ENCODE assay signal across 1 cellular context in genomic region chr9:133133680-133134418, GRCh38.
TF ChIP-seq lines count a peak whose summit lies in the region.

No MANE protein-coding gene starts in this region.

TF ChIP-seq in GM12878, 131 proteins besides CTCF, POLR2A, EP300 and RAD21 (continued from another document and continues in another):
- TF ChIP-seq REST (IDR thresholded peaks at IDR 0.05; ENCODE audit: low read depth, low read length) (0 out of 2 replicates have a peak, but pooled peaks have one; percentile 14), BHLHE40 (IDR thresholded peaks at IDR 0.05; ENCODE audit: borderline replicate concordance in 1 of 2, low read depth in 2 of 2, low read length in 1 of 2) (peak; percentile 47 to 82; a peak in 3 of 4 replicates), ESRRA (IDR thresholded peaks at IDR 0.05; ENCODE audit: low read length) (no peak), HDAC6 (IDR thresholded peaks at IDR 0.05; ENCODE audit: unreplicated experiment) (no peak), IRF5 (IDR thresholded peaks at IDR 0.05; ENCODE audit: borderline replicate concordance) (no peak), CBX5 (IDR thresholded peaks at IDR 0.05; ENCODE audit: low read depth) (no peak), ZNF622 (IDR thresholded peaks at IDR 0.05) (no peak), ZNF217 (IDR thresholded peaks at IDR 0.05) (no peak), SMAD5 (IDR thresholded peaks at IDR 0.05; ENCODE audit: low read depth) (no peak), USF2 (IDR thresholded peaks at IDR 0.05; ENCODE audit: borderline replicate concordance, low read depth, low read length) (no peak), MTA2 (IDR thresholded peaks at IDR 0.05; ENCODE audit: low read depth) (peak; percentile 69; the same call in 1 of the 2 replicates), MEF2A (IDR thresholded peaks at IDR 0.05; ENCODE audit: insufficient read depth, low read depth, low read length) (0 out of 2 replicates have a peak, but pooled peaks have one; percentile 24), KDM1A (IDR thresholded peaks at IDR 0.05; ENCODE audit: borderline replicate concordance) (no peak), POLR2AphosphoS2 (IDR thresholded peaks at IDR 0.05; ENCODE audit: low read depth, low read length) (no peak), SKIL (IDR thresholded peaks at IDR 0.05; ENCODE audit: low read depth, poor library complexity, severe bottlenecking) (peak; percentile 88), ZBTB33 (IDR thresholded peaks at IDR 0.05) (no peak), SMAD1 (IDR thresholded peaks at IDR 0.05; ENCODE audit: low read depth, partially characterized antibody) (peak; percentile 61), SPI1 (IDR thresholded peaks at IDR 0.05; ENCODE audit: borderline replicate concordance, insufficient read depth, low read depth, low read length) (no peak), ASH2L (IDR thresholded peaks at IDR 0.05; ENCODE audit: borderline replicate concordance, low read depth) (0 out of 2 replicates have a peak, but pooled peaks have one; percentile 55), ZNF274 (IDR thresholded peaks at IDR 0.05; ENCODE audit: insufficient read depth, insufficient read length) (no peak), ZBTB4 (CRISPR knock-in tag; IDR thresholded peaks at IDR 0.05) (no peak), SUPT20H (IDR thresholded peaks at IDR 0.05; ENCODE audit: borderline replicate concordance, control insufficient read depth, low read depth, low read length) (no peak), ZNF384 (IDR thresholded peaks at IDR 0.05; ENCODE audit: borderline replicate concordance, low read depth, low read length) (no peak), RUNX3 (IDR thresholded peaks at IDR 0.05; ENCODE audit: low read length) (peak; percentile 87), E2F4 (IDR thresholded peaks at IDR 0.05; ENCODE audit: low read depth, low read length) (no peak), PBX3 (IDR thresholded peaks at IDR 0.05; ENCODE audit: insufficient replicate concordance, low read depth, low read length) (peak; percentile 77), HDGF (IDR thresholded peaks at IDR 0.05) (peak; percentile 68), JUND (IDR thresholded peaks at IDR 0.05; ENCODE audit: low read depth, low read length) (peak; percentile 85), TCF3 (IDR thresholded peaks at IDR 0.05; ENCODE audit: borderline replicate concordance, insufficient read depth, low read depth, low read length) (peak; percentile 94), PKNOX1 (IDR thresholded peaks at IDR 0.05) (no peak), CHD4 (IDR thresholded peaks at IDR 0.05) (no peak), CREM (IDR thresholded peaks at IDR 0.05; ENCODE audit: low read depth) (peak; percentile 77), TARDBP (IDR thresholded peaks at IDR 0.05; ENCODE audit: borderline replicate concordance) (no peak), IKZF2 (IDR thresholded peaks at IDR 0.05) (peak; percentile 86 to 91; a peak in 3 of 4 replicates), BCL3 (IDR thresholded peaks at IDR 0.05; ENCODE audit: borderline replicate concordance, insufficient read depth, low read depth, low read length, poor library complexity, severe bottlenecking) (no peak), KLF5 (IDR thresholded peaks at IDR 0.05; ENCODE audit: partially characterized antibody) (peak; percentile 94), MTA3 (IDR thresholded peaks at IDR 0.05; ENCODE audit: borderline replicate concordance, low read length) (no peak), WRNIP1 (IDR thresholded peaks at IDR 0.05; ENCODE audit: borderline replicate concordance, low read depth, low read length) (peak; percentile 33; the same call in 1 of the 2 replicates), BRCA1 (IDR thresholded peaks at IDR 0.05; ENCODE audit: low read depth, low read length) (no peak)
